In the genomic region with DNA sequence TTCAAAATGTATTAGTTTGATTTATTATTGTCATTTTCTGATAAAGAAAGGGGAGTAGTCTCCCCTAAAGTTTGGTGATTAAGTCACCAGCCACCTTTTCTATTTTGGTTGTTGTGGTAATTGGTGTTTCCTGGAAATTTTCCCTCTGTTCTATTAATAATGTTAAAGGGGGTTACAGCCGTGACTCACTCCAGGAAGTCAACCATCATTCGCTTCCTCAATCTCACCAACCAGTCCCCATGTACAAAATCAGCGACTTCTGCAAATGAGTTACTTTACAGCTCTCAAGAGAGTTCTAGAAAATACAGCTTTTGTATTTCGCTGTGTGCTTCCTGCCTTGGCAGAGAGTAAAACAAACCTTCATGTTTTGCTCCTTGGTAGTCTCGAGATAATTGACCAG, we compare ENCODE assay signal across 8 cellular contexts.
A peak's percentile ranks its signal among the peaks of the same experiment; 100 is the strongest.
DNase-seq lines count a peak whose midpoint lies in the region; ATAC-seq and TF ChIP-seq lines count a peak whose summit lies in the region.

No MANE protein-coding gene starts in this region.

- H3K4me3 ChIP-seq in NB4 (ENCODE audit: low read depth, low read length) (no peak overlapping the region), body of pancreas (no peak overlapping the region)

- TF ChIP-seq POLR2A in NB4 (IDR thresholded peaks at IDR 0.05; ENCODE audit: extremely low read depth, insufficient read length) (no peak), body of pancreas (IDR thresholded peaks at IDR 0.05) (no peak)

- no peaks in the 10 kb centered on the region for H3K9me3 ChIP-seq in body of pancreas

- peak overlapping the region in 3 of 4 donors; percentile 7 to 49 (median 9) for H3K27ac ChIP-seq in body of pancreas

- ATAC-seq in GM18511 (IDR thresholded peaks at IDR 0.05; ENCODE audit: unreplicated experiment) (peak; percentile 95), HG02610 (IDR thresholded peaks at IDR 0.05; ENCODE audit: unreplicated experiment) (peak; percentile 95), body of pancreas (peak; percentile 66)

- H3K36me3 ChIP-seq in body of pancreas (replicated peaks in 1 of 2; ENCODE audit: insufficient read depth in 1 of 2, low read depth in 2 of 2): no peaks in the 10 kb centered on the region

- TF ChIP-seq CTCF in NB4 (IDR thresholded peaks at IDR 0.05; ENCODE audit: low read depth, low read length): no peak
- no peak for TF ChIP-seq CTCF in body of pancreas (IDR thresholded peaks at IDR 0.05)

- 50 to 62% methylated on average over 5 of the region's 5 CpGs for WGBS in body of pancreas, 2 donors

- intact Hi-C loops in body of pancreas (cut with DNase I): no loop called here

- peaks cover 17% of the 10 kb centered on the region for H3K4me1 ChIP-seq in body of pancreas

- no peaks in the 10 kb centered on the region for H3K27me3 ChIP-seq in body of pancreas

- DNase-seq in NB4 (ENCODE audit: low read depth) (peak; percentile 84), body of pancreas (peak in 1 of 4 donors; percentile 42), NCI-H1694 (lab: John Stamatoyannopoulos, UW) (no peak), NCI-H748 (lab: John Stamatoyannopoulos, UW; ENCODE audit: unreplicated experiment) (no peak), DMS114 treated with DMSO at 0.1 percent for 48 hours (lab: John Stamatoyannopoulos, UW; ENCODE audit: unreplicated experiment) (no peak)
- peak; percentile 42 for DNase-seq in stimulated activated CD4-positive, alpha-beta T cell treated with anti-CD3 and anti-CD28 coated beads, Interleukin-2, amount 100 ng/mL, for 4 hours (ENCODE audit: low read depth)

Comparison
In these comparisons a context has a peak if more than half of its experiments do, and no peak if none do; other contexts are left out.
1. DNase-seq: peak in NB4 (single experiment) and stimulated activated CD4-positive, alpha-beta T cell treated with anti-CD3 and anti-CD28 coated beads, Interleukin-2, amount 100 ng/mL, for 4 hours (single experiment); none in NCI-H1694 (single experiment), NCI-H748 (single experiment) and DMS114 treated with DMSO at 0.1 percent for 48 hours (single experiment).
2. Peak in every context shown above with its lines, with median percentiles within 50 percentile points of each other: ATAC-seq.